17 cellular contexts compared by ENCODE assay signal in the genomic region with DNA sequence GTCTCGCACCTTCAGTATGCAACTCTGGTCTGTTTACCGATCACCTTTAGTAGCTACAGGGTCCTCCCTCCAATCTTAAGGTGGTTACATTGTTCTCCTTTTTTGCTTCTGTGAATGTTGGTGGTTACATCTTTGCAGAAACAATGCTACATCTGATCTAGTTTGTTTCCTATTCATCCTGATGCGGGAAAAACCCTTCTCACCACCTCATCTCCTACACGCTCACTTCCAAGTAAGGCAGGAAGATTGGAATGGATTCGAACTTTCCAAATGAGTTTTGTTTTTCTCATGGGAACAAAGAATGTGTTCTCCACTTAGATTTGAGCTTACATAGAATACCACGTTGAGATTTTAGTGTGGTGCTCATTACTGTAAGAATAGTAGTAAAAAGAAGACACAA. TPM values are rescaled to one million over a fixed set of nuclear protein-coding genes. Genes with fewer than 3 reads are reported as not detected.
"Had no signal": no experiment of that assay in that cellular context is flagged by ENCODE, and none has a peak within 500 bp of the region (broad histone marks: within the 10 kb centered on the region; RNA-seq: fewer than 3 reads in every experiment).

No MANE protein-coding gene starts in this region.

- H3K9me3 Mint-ChIP-seq: nephron had no signal

- H3K4me3 Mint-ChIP-seq: nephron had no signal

- H3K4me1 Mint-ChIP-seq: nephron had no signal

- ATAC-seq: activated CD4-positive, CD25-positive, alpha-beta regulatory T cell treated with anti-CD3 and anti-CD28 coated beads, Interleukin-2, amount 50 U/mL, for 24 hours; gastrocnemius medialis; psoas muscle; sciatic nerve; SK-N-SH treated with all-trans-retinoic acid at 6 μM for 48 hours had no signal

- H3K27ac Mint-ChIP-seq: nephron had no signal

- DNase-seq: activated naive CD4-positive, alpha-beta T cell; caudate nucleus; effector CD8-positive, alpha-beta T cell; gastrocnemius medialis; left ventricle myocardium inferior; mesenchymal stem cell; psoas muscle; spleen; stimulated activated CD4-positive, alpha-beta T cell treated with anti-CD3 and anti-CD28 coated beads, Interleukin-1b, Interleukin-23, amount 100 ng/mL, for 48 hours; stimulated activated naive CD4-positive, alpha-beta T cell treated with Interleukin-2 at 50 U/mL for 16 hours; trophoblast cell had no signal

RNA-seq across cellular contexts. Expression of a gene that starts 53.7 kb away (rescaled TPM):
- total RNA-seq: activated CD8-positive, alpha-beta memory T cell treated with anti-CD3 and anti-CD28 coated beads for 36 hours; gastrocnemius medialis; left ventricle myocardium inferior; omental fat pad; psoas muscle; sciatic nerve had no signal
